In genomic region chr19:4328243-4328990, GRCh38 we compare ENCODE assay signal across 8 cellular contexts. TPM values are rescaled to one million over a fixed set of nuclear protein-coding genes. Genes with fewer than 3 reads are reported as not detected.
DNase-seq lines count a peak whose midpoint lies in the region; ATAC-seq and TF ChIP-seq lines count a peak whose summit lies in the region.

No MANE protein-coding gene starts in this region.

- H3K27me3 ChIP-seq in BJ (ENCODE audit: control insufficient read depth, insufficient read depth, low read length) = no peaks in the 10 kb centered on the region
- peaks cover 24% of the 10 kb centered on the region for H3K27me3 ChIP-seq in HL-60 (ENCODE audit: insufficient read depth, poor library complexity, severe bottlenecking)
- no peaks in the 10 kb centered on the region for H3K27me3 ChIP-seq in uterus

- H3K36me3 ChIP-seq in BJ (ENCODE audit: control insufficient read depth, insufficient read depth, low read length) (no peaks in the 10 kb centered on the region; the same call in 1 of the 2 replicates), uterus (no peaks in the 10 kb centered on the region)

- H3K4me3 ChIP-seq in BJ (ENCODE audit: low read depth, low read length) = peak overlapping the region; percentile 63
- H3K4me3 ChIP-seq in HL-60 (replicated peaks; ENCODE audit: insufficient read depth, low read length) = peak overlapping the region; percentile 54
- peak overlapping the region; percentile 32 to 45 for H3K4me3 ChIP-seq in uterus

- peak overlapping the region; percentile 75 to 87 (median 79) for H3K4me3 Mint-ChIP-seq in T-cell

- H3K9me3 Mint-ChIP-seq in T-cell = no peaks in the 10 kb centered on the region

- H3K9me3 ChIP-seq in uterus = no peaks in the 10 kb centered on the region

- no peaks in the 10 kb centered on the region for H3K36me3 Mint-ChIP-seq in T-cell

- peaks cover 0 to 11% of the 10 kb centered on the region in 2 donors for H3K4me1 ChIP-seq in uterus

- TF ChIP-seq POLR2A in uterus (IDR thresholded peaks at IDR 0.05) = peak in 1 of 2 donors; percentile 64

- TF ChIP-seq CTCF in BJ (IDR thresholded peaks at IDR 0.05; ENCODE audit: insufficient read depth, low read depth, low read length) = no peak
- TF ChIP-seq CTCF in HL-60 (IDR thresholded peaks at IDR 0.05; ENCODE audit: insufficient read depth, low read length) = no peak
- TF ChIP-seq CTCF in uterus (IDR thresholded peaks at IDR 0.05) = peak in 2 of 4 experiments; percentile 10 to 22

- POLR2A ChIA-PET in BJ (lab: Charles Lee) (interaction anchor here (0.9 kb wide), 1 partner anchor 14 kb away, joined by 4 read pairs; the partner anchor contains the start of gene MPND), T-cell (lab: Charles Lee) (interaction anchor here in 1 of 2 donors (1.3 kb wide), 1 partner anchor 14 kb away, joined by 13 read pairs; no protein-coding TSS in a partner anchor)

- peaks cover 0 to 4% of the 10 kb centered on the region in 2 donors for H3K27me3 Mint-ChIP-seq in T-cell

- H3K27ac Mint-ChIP-seq in T-cell = peak overlapping the region; percentile 74 to 79

- intact Hi-C loops in uterus (cut with DNase I; ENCODE audit: low total_unique reads) = no loop called here

- peak; percentile 59 for DNase-seq in BJ (ENCODE audit: low read depth)
- peak; percentile 85 to 91 for DNase-seq in HL-60 (ENCODE audit: low read depth in 1 of 2, low spot score in 1 of 2)
- peak; percentile 78 to 96 (median 90) for DNase-seq in T-cell
- DNase-seq in amniotic epithelial cell (ENCODE audit: low read depth) = peak; percentile 81
- peak; percentile 88 for DNase-seq in hepatic stellate cell (ENCODE audit: low spot score)
- peak; percentile 77 for DNase-seq in renal cortical epithelial cell (ENCODE audit: low read depth)
- peak; percentile 90 to 97 for DNase-seq in uterus

- H3K27ac ChIP-seq in HL-60 (replicated peaks) = 0 out of 2 replicates have a peak overlapping the region, but pooled peaks have one; percentile 28
- peak overlapping the region; percentile 7 to 65 for H3K27ac ChIP-seq in uterus

- peaks cover 25 to 30% (median 26%) of the 10 kb centered on the region in 3 donors for H3K4me1 Mint-ChIP-seq in T-cell

- ATAC-seq in GM19455 (IDR thresholded peaks at IDR 0.05; ENCODE audit: unreplicated experiment) (peak; percentile 74), T-cell (replicated peaks in 1 of 4) (peak; percentile 83 to 90 (median 88))

- CTCF ChIA-PET in BJ (lab: Yijun Ruan, JAX) (interaction anchor here (0.7 kb wide), 1 partner anchor 47 kb away, joined by 3 read pairs; no protein-coding TSS in a partner anchor), T-cell (lab: Charles Lee) (interaction anchor here in 1 of 2 donors (0.5 to 1.2 kb wide), 9 partner anchors 15 to 188 kb away, joined by 3 to 21 read pairs (median 3); partner anchors contain the start of genes CHAF1A, HDGFL2 and MPND)

RNA-seq across cellular contexts. Expression of gene STAP2, which starts 10.2 kb away (rescaled TPM):
- polyA plus RNA-seq in BJ (2011; rRNA removed) = 5.6 and 7.8 TPM in 2 replicates
- polyA minus RNA-seq in BJ (2011; rRNA and poly(A)+ RNA removed) = 1.7 and 4.6 TPM in 2 replicates
- total RNA-seq in T-cell (1 to 10 TPM; 2.3 to 3.7 (median 2.9) TPM), renal cortical epithelial cell (26.6 and 89.1 TPM in 2 replicates), uterus (1 to 10 TPM in 3 of 4 donors, under 1 TPM in 1; 0.29 to 9.4 (median 6.2) TPM)

RNA-seq across cellular contexts. Expression of gene MPND, which starts 14.9 kb away (rescaled TPM):
- 4.9 and 5.3 TPM in 2 replicates for polyA plus RNA-seq in BJ (2011; rRNA removed)
- polyA minus RNA-seq in BJ (2011; rRNA and poly(A)+ RNA removed) = 4.7 and 5.8 TPM in 2 replicates
- total RNA-seq in T-cell = 10 to 100 TPM; 10.7 to 27.3 (median 22.6) TPM
- 6.9 and 7.2 TPM in 2 replicates for total RNA-seq in renal cortical epithelial cell
- 10 to 100 TPM in 1 of 4 donors, 1 to 10 TPM in 1, under 1 TPM in 1, not detected in 1; 0.51 to 13.8 (median 5.8) TPM for total RNA-seq in uterus

RNA-seq across cellular contexts. Expression of gene FSD1, which starts 24.0 kb away (rescaled TPM):
- polyA plus RNA-seq in BJ (2011; rRNA removed) = 3.9 and 11.9 TPM in 2 replicates
- 6.0 and 6.2 TPM in 2 replicates for polyA minus RNA-seq in BJ (2011; rRNA and poly(A)+ RNA removed)
- total RNA-seq in T-cell (1 to 10 TPM; 2.8 to 4.1 (median 3.4) TPM), renal cortical epithelial cell (1.0 and 5.6 TPM in 2 replicates), uterus (1 to 10 TPM in 1 of 4 donors, not detected in 3; 3.1 TPM)

RNA-seq across cellular contexts. Expression of gene TMIGD2, which starts 26.2 kb away (rescaled TPM):
- polyA plus RNA-seq in BJ (2011; rRNA removed) = not detected in 2 replicates
- not detected in 2 replicates for polyA minus RNA-seq in BJ (2011; rRNA and poly(A)+ RNA removed)
- total RNA-seq in T-cell = 10 to 100 TPM; 13.5 to 44.0 (median 32.4) TPM
- total RNA-seq in renal cortical epithelial cell = not detected in 2 replicates
- under 1 TPM in 1 of 4 donors, not detected in 3; 0.97 TPM for total RNA-seq in uterus

RNA-seq across cellular contexts. Expression of gene SHD, which starts 49.4 kb away (rescaled TPM):
- polyA plus RNA-seq in BJ (2011; rRNA removed) = not detected in 2 replicates
- not detected in 2 replicates for polyA minus RNA-seq in BJ (2011; rRNA and poly(A)+ RNA removed)
- total RNA-seq in T-cell = under 1 TPM in 1 of 5 donors, not detected in 4; 0.19 TPM
- total RNA-seq in renal cortical epithelial cell = not detected in 2 replicates
- total RNA-seq in uterus = under 1 TPM in 1 of 4 donors, not detected in 3; 0.41 TPM

Comparison
In these comparisons a context has a peak if more than half of its experiments do, and no peak if none do; other contexts are left out.
1. Peak in every context shown above with its lines: DNase-seq, ATAC-seq, H3K4me3 ChIP-seq and H3K27ac ChIP-seq.